In genomic region chr21:16084776-16085364, GRCh38 we compare ENCODE assay signal across 9 cellular contexts.
DNase-seq lines count a peak whose midpoint lies in the region; ATAC-seq and TF ChIP-seq lines count a peak whose summit lies in the region.
"Had no signal": no experiment of that assay in that cellular context is flagged by ENCODE, and none has a peak within 500 bp of the region (broad histone marks: within the 10 kb centered on the region; RNA-seq: fewer than 3 reads in every experiment).

No MANE protein-coding gene starts in this region.

- H3K9ac ChIP-seq in SK-N-SH = no peak overlapping the region

- H2AFZ ChIP-seq in SK-N-SH (ENCODE audit: low read depth) = no peak overlapping the region

- no peaks in the 10 kb centered on the region for H3K9me3 Mint-ChIP-seq in activated naive CD4-positive, alpha-beta T cell treated with anti-CD3 and anti-CD28 coated beads, Interleukin-2, amount 50 U/mL, for 72 hours

- H3K9me3 ChIP-seq in SK-N-SH = no peaks in the 10 kb centered on the region
- H3K9me3 ChIP-seq: BE2C had no signal

- H3K27ac Mint-ChIP-seq in activated naive CD4-positive, alpha-beta T cell treated with anti-CD3 and anti-CD28 coated beads, Interleukin-2, amount 50 U/mL, for 72 hours = no peak overlapping the region

- H3K4me1 ChIP-seq in SK-N-SH (ENCODE audit: control insufficient read depth in 1 of 2, insufficient read depth in 2 of 2, low read depth in 1 of 2, low read length in 1 of 2) = no peaks in the 10 kb centered on the region
- H3K4me1 ChIP-seq: BE2C had no signal

- H3K27ac ChIP-seq in SK-N-SH (ENCODE audit: low read depth in 2 of 2, low read length in 1 of 2) = no peak overlapping the region

- H3K27me3 ChIP-seq in SK-N-SH (ENCODE audit: insufficient read depth) = no peaks in the 10 kb centered on the region
- H3K27me3 ChIP-seq: BE2C had no signal

- ATAC-seq in GM19035 (IDR thresholded peaks at IDR 0.05; ENCODE audit: unreplicated experiment) = no peak
- ATAC-seq in activated naive CD4-positive, alpha-beta T cell treated with anti-CD3 and anti-CD28 coated beads, Interleukin-2, amount 50 U/mL, for 72 hours = no peak

- no peaks in the 10 kb centered on the region for H3K36me3 ChIP-seq in SK-N-SH (replicated peaks in 1 of 2; ENCODE audit: control insufficient read depth in 1 of 2, insufficient read depth in 2 of 2, low read length in 1 of 2)
- H3K36me3 ChIP-seq: BE2C had no signal

- no peaks in the 10 kb centered on the region for H3K36me3 Mint-ChIP-seq in activated naive CD4-positive, alpha-beta T cell treated with anti-CD3 and anti-CD28 coated beads, Interleukin-2, amount 50 U/mL, for 72 hours

- H3F3A ChIP-seq in SK-N-SH (replicated peaks; ENCODE audit: insufficient read depth) = no peaks in the 10 kb centered on the region

- POLR2A ChIA-PET in SK-N-SH (lab: Yijun Ruan, JAX) = no interaction called here

- DNase-seq in AG08395 (ENCODE audit: low spot score) (peak; percentile 55), NCI-H446 treated with DMSO at 0.1 percent for 48 hours (lab: John Stamatoyannopoulos, UW) (peak; percentile 86), fibroblast of mammary gland (ENCODE audit: low read depth) (peak; percentile 92), nucleus accumbens (lab: John Stamatoyannopoulos, UW) (peak in 45 of 56 donors; percentile 4 to 81 (median 37)), SK-N-SH (no peak), NCI-H2107 (lab: John Stamatoyannopoulos, UW) (no peak)
- no peak for DNase-seq in activated naive CD4-positive, alpha-beta T cell treated with anti-CD3 and anti-CD28 coated beads, Interleukin-2, amount 50 U/mL, for 72 hours (ENCODE audit: low spot score in 2 of 2)
- DNase-seq: BE2C had no signal

- no peaks in the 10 kb centered on the region for H3K9me2 ChIP-seq in SK-N-SH

- H4K20me1 ChIP-seq in SK-N-SH (ENCODE audit: insufficient read depth) = no peaks in the 10 kb centered on the region

- no peak overlapping the region for H3K4me2 ChIP-seq in SK-N-SH

- TF ChIP-seq RAD21 in SK-N-SH (IDR thresholded peaks at IDR 0.05; ENCODE audit: low read length) = no peak

- H3K4me3 ChIP-seq in fibroblast of mammary gland (ENCODE audit: control insufficient read depth, low read depth, low read length) (no peak overlapping the region), SK-N-SH (ENCODE audit: low read depth in 2 of 2, low read length in 1 of 2) (no peak overlapping the region)

- no peak for TF ChIP-seq CTCF in fibroblast of mammary gland (conservative IDR thresholded peaks at IDR 0.05; ENCODE audit: control insufficient read depth, insufficient read depth, low read depth, low read length)
- no peak for TF ChIP-seq CTCF in SK-N-SH (IDR thresholded peaks at IDR 0.05)

- whole genome bisulfite sequencing in SK-N-SH (ENCODE audit: low lambda C conversion rate) = 71% methylated on average over 7 of the region's 7 CpGs

- CTCF ChIA-PET in SK-N-SH (lab: Yijun Ruan, JAX) = interaction anchor here (5.1 kb wide), 1 partner anchor 246 kb away, joined by 32 read pairs; no protein-coding TSS in a partner anchor

- no peak for TF ChIP-seq EP300 in SK-N-SH (IDR thresholded peaks at IDR 0.05; ENCODE audit: borderline replicate concordance in 1 of 2, low read depth in 1 of 2, low read length in 1 of 2)

- H3K79me2 ChIP-seq in SK-N-SH (ENCODE audit: insufficient read depth) = no peaks in the 10 kb centered on the region

TF ChIP-seq in SK-N-SH, 30 proteins besides CTCF, POLR2A, EP300 and RAD21:
- no peak for TF ChIP-seq RFX5 (IDR thresholded peaks at IDR 0.05; ENCODE audit: low read length)
- TF ChIP-seq MXI1 (IDR thresholded peaks at IDR 0.05; ENCODE audit: low read depth, low read length) = no peak
- no peak for TF ChIP-seq SMC3 (IDR thresholded peaks at IDR 0.05; ENCODE audit: low read depth, low read length)
- TF ChIP-seq YY1 (IDR thresholded peaks at IDR 0.05; ENCODE audit: low read depth) = no peak
- TF ChIP-seq FOXJ3 (CRISPR knock-in tag; IDR thresholded peaks at IDR 0.05) = no peak
- TF ChIP-seq EZH2phosphoT487 (IDR thresholded peaks at IDR 0.05; ENCODE audit: borderline replicate concordance, low read depth) = no peak
- TF ChIP-seq MAX (IDR thresholded peaks at IDR 0.05; ENCODE audit: low read depth) = no peak
- no peak for TF ChIP-seq POLR2AphosphoS5 (IDR thresholded peaks at IDR 0.05; ENCODE audit: low read depth, low read length)

Comparison
In these comparisons a context has a peak if more than half of its experiments do, and no peak if none do; other contexts are left out.
1. DNase-seq: peak in AG08395 (single experiment), NCI-H446 treated with DMSO at 0.1 percent for 48 hours (single experiment), fibroblast of mammary gland (single experiment) and nucleus accumbens (45 of 56); none in SK-N-SH (single experiment), activated naive CD4-positive, alpha-beta T cell treated with anti-CD3 and anti-CD28 coated beads, Interleukin-2, amount 50 U/mL, for 72 hours (0 of 2) and NCI-H2107 (single experiment).